ENCODE assay signal across 14 cellular contexts in genomic region chrX:9539611-9540387, GRCh38.
A peak's percentile ranks its signal among the peaks of the same experiment; 100 is the strongest.
DNase-seq lines count a peak whose midpoint lies in the region; ATAC-seq and TF ChIP-seq lines count a peak whose summit lies in the region.
"Had no signal": no experiment of that assay in that cellular context is flagged by ENCODE, and none has a peak within 500 bp of the region (broad histone marks: within the 10 kb centered on the region; RNA-seq: fewer than 3 reads in every experiment).

No MANE protein-coding gene starts in this region.

- in situ Hi-C loops in brain microvascular endothelial cell (cut with HindIII; ENCODE audit: low pct_ligation_motif_present, low sequenced_read_pairs) = no loop called here

- H3K27ac ChIP-seq in hepatocyte (peak overlapping the region; percentile 46), brain microvascular endothelial cell (no peak overlapping the region)
- H3K27ac ChIP-seq: ovary, vagina had no signal

- ATAC-seq in natural killer cell = no peak
- no peak for ATAC-seq in natural killer cell treated with Interleukin-12 subunit alpha and Interleukin-12 subunit beta and Interleukin-15 and Interleukin-18, amount 100 ng/mL, for 72 hours

- H3K36me3 ChIP-seq in hepatocyte (replicated peaks; ENCODE audit: insufficient read depth, low read depth) (no peaks in the 10 kb centered on the region), brain microvascular endothelial cell (replicated peaks) (no peaks in the 10 kb centered on the region)
- H3K36me3 ChIP-seq: ovary, vagina had no signal

- H3K9me2 ChIP-seq in hepatocyte (replicated peaks; ENCODE audit: insufficient read depth) = no peaks in the 10 kb centered on the region

- peak overlapping the region; percentile 29 for H3K27ac Mint-ChIP-seq in natural killer cell
- peak overlapping the region in 1 of 2 donors; percentile 45 for H3K27ac Mint-ChIP-seq in natural killer cell treated with Interleukin-12 subunit alpha and Interleukin-12 subunit beta and Interleukin-15 and Interleukin-18, amount 100 ng/mL, for 72 hours
- H3K27ac Mint-ChIP-seq: H9 had no signal

- H3K9me3 Mint-ChIP-seq in natural killer cell = no peaks in the 10 kb centered on the region
- H3K9me3 Mint-ChIP-seq in natural killer cell treated with Interleukin-12 subunit alpha and Interleukin-12 subunit beta and Interleukin-15 and Interleukin-18, amount 100 ng/mL, for 72 hours = peaks cover 3% of the 10 kb centered on the region
- H3K9me3 Mint-ChIP-seq: activated T-cell treated with anti-CD3 and anti-CD28 coated beads, Interleukin-2, amount 50 U/mL, for 4 hours had no signal

- no peak overlapping the region for H3K4me2 ChIP-seq in hepatocyte

- no peaks in the 10 kb centered on the region for H3K9me3 ChIP-seq in hepatocyte (ENCODE audit: low read depth)
- H3K9me3 ChIP-seq: ovary, vagina had no signal

- H3K36me3 Mint-ChIP-seq in natural killer cell = no peaks in the 10 kb centered on the region
- peaks cover 6% of the 10 kb centered on the region for H3K36me3 Mint-ChIP-seq in natural killer cell treated with Interleukin-12 subunit alpha and Interleukin-12 subunit beta and Interleukin-15 and Interleukin-18, amount 100 ng/mL, for 72 hours

- no peak overlapping the region for H3K4me3 Mint-ChIP-seq in natural killer cell
- no peak overlapping the region for H3K4me3 Mint-ChIP-seq in natural killer cell treated with Interleukin-12 subunit alpha and Interleukin-12 subunit beta and Interleukin-15 and Interleukin-18, amount 100 ng/mL, for 72 hours
- H3K4me3 Mint-ChIP-seq: activated T-cell treated with anti-CD3 and anti-CD28 coated beads, Interleukin-2, amount 50 U/mL, for 4 hours; H9 had no signal

- TF ChIP-seq CTCF in natural killer cell (IDR thresholded peaks at IDR 0.05) = no peak
- TF ChIP-seq CTCF in hepatocyte (IDR thresholded peaks at IDR 0.05; ENCODE audit: poor library complexity) = no peak
- no peak for TF ChIP-seq CTCF in brain microvascular endothelial cell (IDR thresholded peaks at IDR 0.05; ENCODE audit: low read depth, low read length, missing control alignments)

- H3K27me3 ChIP-seq in hepatocyte (no peaks in the 10 kb centered on the region), brain microvascular endothelial cell (replicated peaks) (no peaks in the 10 kb centered on the region)
- H3K27me3 ChIP-seq: ovary, vagina had no signal

- DNase-seq in natural killer cell (no peak), NCI-H345 (lab: John Stamatoyannopoulos, UW) (peak; percentile 61), hepatocyte (ENCODE audit: low spot score) (no peak), ureter (ENCODE audit: low spot score) (no peak), brain microvascular endothelial cell (no peak), NCI-H1694 treated with DMSO at 0.1 percent for 48 hours (lab: John Stamatoyannopoulos, UW) (no peak)
- no peak for DNase-seq in natural killer cell treated with Interleukin-12 subunit alpha and Interleukin-12 subunit beta and Interleukin-15 and Interleukin-18, amount 100 ng/mL, for 72 hours (ENCODE audit: low spot score)
- DNase-seq: activated T-cell treated with anti-CD3 and anti-CD28 coated beads, Interleukin-2, amount 50 U/mL, for 4 hours; caudate nucleus; H9; IMR-90; NCI-H226; ovary had no signal

- no peak overlapping the region for H3K4me3 ChIP-seq in hepatocyte
- H3K4me3 ChIP-seq in brain microvascular endothelial cell (ENCODE audit: low read depth, low read length) = no peak overlapping the region
- H3K4me3 ChIP-seq: ovary, vagina had no signal

- H3K27me3 Mint-ChIP-seq in natural killer cell (ENCODE audit: low read depth in 2 of 2) = no peaks in the 10 kb centered on the region
- H3K27me3 Mint-ChIP-seq in natural killer cell treated with Interleukin-12 subunit alpha and Interleukin-12 subunit beta and Interleukin-15 and Interleukin-18, amount 100 ng/mL, for 72 hours = no peaks in the 10 kb centered on the region

- H3K4me1 Mint-ChIP-seq in natural killer cell = peaks cover 28 to 41% of the 10 kb centered on the region in 2 donors
- peaks cover 20 to 39% of the 10 kb centered on the region in 2 donors for H3K4me1 Mint-ChIP-seq in natural killer cell treated with Interleukin-12 subunit alpha and Interleukin-12 subunit beta and Interleukin-15 and Interleukin-18, amount 100 ng/mL, for 72 hours (ENCODE audit: low read depth in 2 of 2)

- H3K79me2 ChIP-seq in hepatocyte = peaks cover 26% of the 10 kb centered on the region

- no peak overlapping the region for H2AFZ ChIP-seq in hepatocyte

- H3K4me1 ChIP-seq in hepatocyte (ENCODE audit: insufficient read depth) = peaks cover 3% of the 10 kb centered on the region
- H3K4me1 ChIP-seq: vagina had no signal

- intact Hi-C loops in natural killer cell (cut with micrococcal nuclease) = no loop called here

- WGBS in hepatocyte (ENCODE audit: low lambda C conversion rate, missing lambda C conversion rate) = 63% methylated on average over 5 of the region's 5 CpGs

- no peaks in the 10 kb centered on the region for H4K20me1 ChIP-seq in hepatocyte (ENCODE audit: insufficient read depth, poor library complexity, severe bottlenecking)
